In the genomic region with DNA sequence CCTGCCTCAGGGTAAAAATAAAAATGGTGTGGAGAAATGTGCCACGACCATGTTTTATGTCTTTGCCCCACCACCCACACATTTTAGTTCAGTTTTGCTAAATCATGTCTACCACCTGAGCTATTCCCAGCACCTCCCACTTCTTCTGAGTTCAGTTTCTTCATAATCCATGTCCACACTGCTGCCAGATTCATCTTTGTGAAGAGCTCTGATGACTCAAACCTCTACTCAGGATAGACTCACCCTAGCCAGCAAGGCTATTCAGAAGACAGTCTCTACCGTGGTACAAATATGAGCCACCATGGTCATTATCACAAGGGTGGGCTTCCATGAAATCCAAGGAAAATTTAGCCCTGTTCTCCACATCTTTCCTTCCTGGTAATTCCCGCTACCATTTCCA, we compare ENCODE assay signal across 28 cellular contexts.
"Had no signal": no experiment of that assay in that cellular context is flagged by ENCODE, and none has a peak within 500 bp of the region (broad histone marks: within the 10 kb centered on the region; RNA-seq: fewer than 3 reads in every experiment).

No MANE protein-coding gene starts in this region.

- H2AFZ ChIP-seq: neural progenitor cell, parathyroid adenoma had no signal

- H3K27ac ChIP-seq: brain microvascular endothelial cell, heart right ventricle, left lung, lower lobe of right lung, neural progenitor cell, parathyroid adenoma, right atrium auricular region, spleen, testis, transverse colon, WERI-Rb-1 had no signal

- H3K4me2 ChIP-seq: neural progenitor cell had no signal

- DNase-seq: activated CD4-positive, alpha-beta T cell treated with anti-CD3 and anti-CD28 coated beads for 48 hours; activated CD4-positive, alpha-beta T cell treated with anti-CD3 and anti-CD28 coated beads, Interleukin-2, amount 50 U/mL, for 48 hours; activated CD8-positive, alpha-beta memory T cell treated with anti-CD3 and anti-CD28 coated beads for 24 hours; activated effector memory CD4-positive, alpha-beta T cell treated with anti-CD3 and anti-CD28 coated beads, Interleukin-2, amount 50 U/mL, for 16 hours; activated naive CD4-positive, alpha-beta T cell treated with anti-CD3 and anti-CD28 coated beads for 36 hours; activated naive CD8-positive, alpha-beta T cell treated with anti-CD3 and anti-CD28 coated beads for 36 hours; amniotic stem cell; brain microvascular endothelial cell; central memory CD4-positive, alpha-beta T cell; effector CD4-positive, alpha-beta T cell; heart right ventricle; kidney glomerular epithelial cell; left lung; lower lobe of right lung; mesendoderm; natural killer cell; occipital lobe; spleen; stimulated activated naive CD4-positive, alpha-beta T cell treated with Interleukin-2 at 50 U/mL for 16 hours; T-helper 17 cell; T1000; testis; transverse colon; WERI-Rb-1 had no signal

- H3K9me3 ChIP-seq: heart right ventricle, left lung, lower lobe of right lung, right atrium auricular region, testis, transverse colon had no signal

- H3K27me3 ChIP-seq: brain microvascular endothelial cell, left lung, neural progenitor cell, right atrium auricular region, spleen, testis, transverse colon had no signal

- H3K36me3 ChIP-seq: brain microvascular endothelial cell, heart right ventricle, left lung, lower lobe of right lung, neural progenitor cell, right atrium auricular region, spleen, transverse colon, WERI-Rb-1 had no signal

- H3K4me1 ChIP-seq: heart right ventricle, left lung, lower lobe of right lung, neural progenitor cell, parathyroid adenoma, right atrium auricular region, spleen, testis, transverse colon had no signal

- H3K9ac ChIP-seq: neural progenitor cell, parathyroid adenoma had no signal

- H3K4me3 ChIP-seq: heart right ventricle, left lung, lower lobe of right lung, neural progenitor cell, right atrium auricular region, spleen, testis, transverse colon had no signal

- ATAC-seq: activated CD4-positive, CD25-positive, alpha-beta regulatory T cell treated with anti-CD3 and anti-CD28 coated beads, Interleukin-2, amount 50 U/mL, for 24 hours; heart right ventricle; left lung; lower lobe of right lung; natural killer cell; T-helper 17 cell had no signal

- H3K79me2 ChIP-seq: parathyroid adenoma had no signal
